Comparison of ENCODE assay signal across 8 cellular contexts in the genomic region with DNA sequence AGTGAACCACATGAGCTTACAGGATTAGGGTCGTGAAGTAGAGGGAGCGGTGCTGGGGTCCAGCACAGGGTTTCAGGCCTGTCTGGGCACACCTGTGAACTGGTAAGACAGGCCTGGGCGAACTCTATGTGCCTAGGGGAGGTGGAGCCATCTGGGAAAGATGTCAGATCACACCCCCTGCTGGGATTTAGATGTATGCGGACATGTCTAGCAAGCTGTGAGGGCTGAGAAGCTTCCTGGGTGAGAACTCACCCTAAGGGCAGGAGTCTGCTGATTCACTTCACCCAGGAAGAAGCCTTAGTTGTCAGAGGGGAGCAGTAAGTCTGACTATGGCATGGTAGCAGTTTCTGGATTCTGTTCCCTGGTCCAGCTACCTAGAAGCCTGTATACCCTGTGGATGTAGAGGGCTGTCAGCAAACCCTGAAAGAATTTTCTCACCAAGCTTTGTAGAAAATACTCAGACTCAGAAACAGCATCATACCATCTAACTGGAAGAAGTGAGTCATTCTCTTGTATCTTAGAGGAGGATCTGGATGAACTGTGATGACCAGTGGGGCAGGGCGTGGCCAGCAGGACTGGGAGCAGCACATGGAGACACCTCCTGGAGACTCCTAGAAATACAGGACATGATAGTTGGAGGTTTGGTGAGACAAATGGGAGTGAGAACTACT.
DNase-seq lines count a peak whose midpoint lies in the region; FAIRE-seq lines count a peak whose summit lies in the region.

No MANE protein-coding gene starts in this region.

- peak; percentile 82 for DNase-seq in DMS53 (lab: John Stamatoyannopoulos, UW)
- peak; percentile 87 for DNase-seq in HTR-8/SVneo (ENCODE audit: insufficient read length, low spot score)
- peak; percentile 92 for DNase-seq in RCC 7860 (ENCODE audit: low spot score)
- DNase-seq in ecto neural progenitor cell (ENCODE audit: low spot score), result peak; percentile 64
- peak; percentile 9 for DNase-seq in midbrain (lab: John Stamatoyannopoulos, UW)
- peak; percentile 97 for DNase-seq in urothelium cell line (ENCODE audit: low spot score)
- no peak for DNase-seq in NK-92 treated with Interleukin-12 subunit alpha and Interleukin-12 subunit beta, amount 100 ng/mL, for 24 hours (lab: John Stamatoyannopoulos, UW)
- no peak for DNase-seq in central memory CD4-positive, alpha-beta T cell

- FAIRE-seq in HTR-8/SVneo (lab: Jason Lieb, UNC) (peak; percentile 67), RCC 7860 (lab: Jason Lieb, UNC) (peak; percentile 87), urothelium cell line (lab: Jason Lieb, UNC) (peak; percentile 93)

Comparison
In these comparisons a context has a peak if more than half of its experiments do, and no peak if none do; other contexts are left out.
1. DNase-seq: peak in DMS53 (single experiment), HTR-8/SVneo (single experiment), RCC 7860 (single experiment), ecto neural progenitor cell (single experiment), midbrain (single experiment) and urothelium cell line (single experiment); none in NK-92 treated with Interleukin-12 subunit alpha and Interleukin-12 subunit beta, amount 100 ng/mL, for 24 hours (single experiment) and central memory CD4-positive, alpha-beta T cell (single experiment).